ENCODE assay signal across 8 cellular contexts in the genomic region with DNA sequence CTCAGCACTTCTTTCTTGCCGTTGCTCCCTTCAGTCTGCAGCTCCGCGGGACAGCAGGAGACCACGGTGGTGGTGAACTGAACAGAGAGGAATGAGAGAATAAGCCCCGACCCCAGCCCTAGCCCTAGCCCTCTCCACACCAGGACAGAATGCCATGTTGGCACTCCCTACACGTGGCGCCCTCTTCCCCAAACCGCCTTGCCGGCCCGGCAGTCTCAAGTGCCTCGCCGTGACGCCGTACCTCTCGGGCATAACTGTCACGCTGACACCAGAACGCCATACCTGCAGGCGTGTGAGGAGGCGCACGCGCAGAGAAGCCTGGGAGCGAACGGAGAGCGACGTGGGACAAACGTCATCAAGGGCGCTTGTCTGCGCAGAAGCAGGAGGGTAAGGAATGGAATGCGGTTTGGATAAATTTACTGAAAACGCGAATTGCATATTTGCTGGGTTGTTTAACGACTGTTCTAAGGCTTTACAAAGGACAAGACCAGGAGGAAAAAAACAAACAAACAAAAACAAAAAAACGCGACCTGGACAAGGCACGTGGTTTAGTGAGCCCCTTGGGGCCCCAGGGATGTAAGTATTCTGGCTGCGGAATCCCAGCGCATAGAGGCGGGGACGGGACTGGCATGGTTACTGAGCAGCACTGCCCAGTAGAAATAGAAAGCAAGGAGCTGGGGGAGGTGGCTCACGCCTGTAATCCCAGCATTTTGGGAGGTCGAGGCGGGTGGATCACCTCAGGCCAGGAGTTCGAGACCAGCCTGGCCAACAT. TPM values are rescaled to one million over a fixed set of nuclear protein-coding genes. Genes with fewer than 3 reads are reported as not detected.
DNase-seq lines count a peak whose midpoint lies in the region; ATAC-seq and TF ChIP-seq lines count a peak whose summit lies in the region.

A gene with protein sequence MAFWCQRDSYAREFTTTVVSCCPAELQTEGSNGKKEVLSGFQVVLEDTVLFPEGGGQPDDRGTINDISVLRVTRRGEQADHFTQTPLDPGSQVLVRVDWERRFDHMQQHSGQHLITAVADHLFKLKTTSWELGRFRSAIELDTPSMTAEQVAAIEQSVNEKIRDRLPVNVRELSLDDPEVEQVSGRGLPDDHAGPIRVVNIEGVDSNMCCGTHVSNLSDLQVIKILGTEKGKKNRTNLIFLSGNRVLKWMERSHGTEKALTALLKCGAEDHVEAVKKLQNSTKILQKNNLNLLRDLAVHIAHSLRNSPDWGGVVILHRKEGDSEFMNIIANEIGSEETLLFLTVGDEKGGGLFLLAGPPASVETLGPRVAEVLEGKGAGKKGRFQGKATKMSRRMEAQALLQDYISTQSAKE (minus strand): TSS at position 294 of the 772 bp plus-strand sequence. CDS start 14 bp downstream, at position 280.

- peak within 1 kb of the TSS; percentile 87 for H3K4me3 ChIP-seq in GM08714 (ENCODE audit: low read length)
- H3K4me3 ChIP-seq in upper lobe of left lung = peak within 1 kb of the TSS; percentile 29 to 77 (median 60)

- H3K36me3 Mint-ChIP-seq in T-helper 1 cell treated with Interleukin-12 subunit alpha and Interleukin-12 subunit beta and Interleukin-4 antibody, amounts not matched to agents 30 μg/mL and 1 μg/mL, for 36 hours (ENCODE audit: low read depth) = peaks cover 12% of the 10 kb centered on the region

- peak; percentile 86 for DNase-seq in NCI-H1694 (lab: John Stamatoyannopoulos, UW)
- DNase-seq in amniotic epithelial cell (ENCODE audit: low read depth) = peak; percentile 92
- DNase-seq in left cardiac atrium = peak; percentile 93
- DNase-seq in posterior vena cava (ENCODE audit: low spot score) = peak; percentile 97
- DNase-seq in upper lobe of left lung = peak; percentile 93 to 94

- H3K27me3 ChIP-seq in upper lobe of left lung = no peaks in the 10 kb centered on the region

- H3K36me3 ChIP-seq in upper lobe of left lung = peaks cover 17 to 29% (median 25%) of the 10 kb centered on the region in 4 donors

- TF ChIP-seq POLR2A in upper lobe of left lung (IDR thresholded peaks at IDR 0.05) = peak in 3 of 4 donors; percentile 14 to 82 (median 43)

- no peaks in the 10 kb centered on the region for H3K27me3 Mint-ChIP-seq in T-helper 1 cell treated with Interleukin-12 subunit alpha and Interleukin-12 subunit beta and Interleukin-4 antibody, amounts not matched to agents 30 μg/mL and 1 μg/mL, for 36 hours (ENCODE audit: low read depth)

- H3K9me3 ChIP-seq in upper lobe of left lung = no peaks in the 10 kb centered on the region

- intact Hi-C loops in left cardiac atrium (cut with DNase I) (no loop called here), posterior vena cava (cut with DNase I) (no loop called here)

- peaks cover 0 to 22% (median 9%) of the 10 kb centered on the region in 4 donors for H3K4me1 ChIP-seq in upper lobe of left lung

- H3K4me3 Mint-ChIP-seq in T-helper 1 cell treated with Interleukin-12 subunit alpha and Interleukin-12 subunit beta and Interleukin-4 antibody, amounts not matched to agents 30 μg/mL and 1 μg/mL, for 36 hours = peak within 1 kb of the TSS; percentile 90

- 1 to 2% methylated on average over 36 to 41 of the region's 43 CpGs for WGBS in upper lobe of left lung, 2 donors

- peak in 2 of 6 experiments; percentile 21 to 31 for TF ChIP-seq CTCF in upper lobe of left lung (IDR thresholded peaks at IDR 0.05)

- H3K27ac Mint-ChIP-seq in T-helper 1 cell treated with Interleukin-12 subunit alpha and Interleukin-12 subunit beta and Interleukin-4 antibody, amounts not matched to agents 30 μg/mL and 1 μg/mL, for 36 hours = peak within 1 kb of the TSS; percentile 84

- peaks cover 11% of the 10 kb centered on the region for H3K4me1 Mint-ChIP-seq in T-helper 1 cell treated with Interleukin-12 subunit alpha and Interleukin-12 subunit beta and Interleukin-4 antibody, amounts not matched to agents 30 μg/mL and 1 μg/mL, for 36 hours (ENCODE audit: low read depth)

- ATAC-seq in HG02852 (IDR thresholded peaks at IDR 0.05; ENCODE audit: unreplicated experiment) (peak; percentile 79), left cardiac atrium (peak; percentile 96 to 98), upper lobe of left lung (ENCODE audit: low FRiP score in 2 of 2) (peak; percentile 96 to 98)

- H3K27ac ChIP-seq in upper lobe of left lung = peak within 1 kb of the TSS; percentile 78 to 84 (median 79)

- H3K9me3 Mint-ChIP-seq in T-helper 1 cell treated with Interleukin-12 subunit alpha and Interleukin-12 subunit beta and Interleukin-4 antibody, amounts not matched to agents 30 μg/mL and 1 μg/mL, for 36 hours = no peaks in the 10 kb centered on the region

- TF ChIP-seq EP300 in upper lobe of left lung (IDR thresholded peaks at IDR 0.05) = peak in 1 of 4 donors; percentile 87

RNA-seq across cellular contexts. Expression of the gene that starts here (rescaled TPM):
- 10 to 100 TPM; 23.5 to 34.5 TPM for total RNA-seq in left cardiac atrium
- 10 to 100 TPM; 22.7 to 34.2 TPM for total RNA-seq in posterior vena cava
- total RNA-seq in upper lobe of left lung = 10 to 100 TPM; 10.9 to 70.2 (median 23.6) TPM

Comparison
In these comparisons a context has a peak if more than half of its experiments do, and no peak if none do; other contexts are left out.
1. Peak in every context shown above with its lines: DNase-seq, ATAC-seq, H3K4me3 ChIP-seq and H3K27ac ChIP-seq.